10 cellular contexts compared by ENCODE assay signal in genomic region chr1:67060811-67061218, GRCh38. TPM values are rescaled to one million over a fixed set of nuclear protein-coding genes. Genes with fewer than 3 reads are reported as not detected.
DNase-seq lines count a peak whose midpoint lies in the region; FAIRE-seq and TF ChIP-seq lines count a peak whose summit lies in the region.
"Had no signal": no experiment of that assay in that cellular context is flagged by ENCODE, and none has a peak within 500 bp of the region (broad histone marks: within the 10 kb centered on the region; RNA-seq: fewer than 3 reads in every experiment).

No MANE protein-coding gene starts in this region.

- no peaks in the 10 kb centered on the region for H3K9me3 ChIP-seq in mesodermal cell (ENCODE audit: control insufficient read depth, low read length)

- TF ChIP-seq CTCF in BJ (IDR thresholded peaks at IDR 0.05; ENCODE audit: insufficient read depth, low read depth, low read length) (no peak), NB4 (IDR thresholded peaks at IDR 0.05; ENCODE audit: low read depth, low read length) (no peak), chondrocyte (IDR thresholded peaks at IDR 0.05) (no peak)

- no peak overlapping the region for H3K4me3 ChIP-seq in BJ (ENCODE audit: low read depth, low read length)
- no peak overlapping the region for H3K4me3 ChIP-seq in NB4 (ENCODE audit: low read depth, low read length)
- H3K4me3 ChIP-seq in mesodermal cell (ENCODE audit: extremely low read depth, insufficient read depth, low read length, poor library complexity, severe bottlenecking), result no peak overlapping the region

- TF ChIP-seq POLR2A in NB4 (IDR thresholded peaks at IDR 0.05; ENCODE audit: extremely low read depth, insufficient read length), result no peak

- no peak for FAIRE-seq in GM19239 (lab: Jason Lieb, UNC)

- CTCF ChIA-PET in BJ (lab: Yijun Ruan, JAX), result interaction anchor here (0.6 to 1.5 kb wide), 4 partner anchors 13 to 244 kb away, joined by 3 to 6 read pairs (median 4); no protein-coding TSS in a partner anchor

- H3K36me3 Mint-ChIP-seq in chondrocyte (ENCODE audit: low read depth), result no peaks in the 10 kb centered on the region

- DNase-seq in BJ (ENCODE audit: low read depth) (peak; percentile 92), NB4 (ENCODE audit: low read depth) (peak; percentile 13), chondrocyte (ENCODE audit: low spot score) (no peak), GM19239 (ENCODE audit: insufficient read length, low spot score) (no peak), cerebellum (ENCODE audit: low spot score) (no peak), NCI-H1417 treated with DMSO at 0.1 percent for 48 hours (lab: John Stamatoyannopoulos, UW) (no peak), globus pallidus (ENCODE audit: low spot score) (no peak)
- DNase-seq: KG1, NCI-H748 treated with DMSO at 0.1 percent for 48 hours had no signal

- POLR2A ChIA-PET in BJ (lab: Charles Lee), result no interaction called here

- no peaks in the 10 kb centered on the region for H3K27me3 Mint-ChIP-seq in chondrocyte (ENCODE audit: low read depth)

- H3K4me3 Mint-ChIP-seq in chondrocyte (ENCODE audit: unreplicated experiment), result no peak overlapping the region

- H3K27ac ChIP-seq in mesodermal cell (ENCODE audit: low read depth, low read length, severe bottlenecking), result peak overlapping the region; percentile 56

- 50% methylated on average over 1 of the region's 2 CpGs; no CpG with 5 or more reads in 1 of the 2 experiments for WGBS in mesodermal cell (ENCODE audit: insufficient coverage in 2 of 2), 2 experiments

- peak overlapping the region; percentile 92 for H3K27ac Mint-ChIP-seq in chondrocyte (ENCODE audit: unreplicated experiment)

- H3K36me3 ChIP-seq in BJ (ENCODE audit: control insufficient read depth, insufficient read depth, low read length) (no peaks in the 10 kb centered on the region), mesodermal cell (ENCODE audit: control insufficient read depth, insufficient read depth, low read length) (no peaks in the 10 kb centered on the region)

- H3K27me3 ChIP-seq in BJ (ENCODE audit: control insufficient read depth, insufficient read depth, low read length), result no peaks in the 10 kb centered on the region

- H3K4me1 Mint-ChIP-seq in chondrocyte (ENCODE audit: low read depth), result peaks cover 15% of the 10 kb centered on the region

- H3K4me1 ChIP-seq in mesodermal cell (ENCODE audit: control insufficient read depth, insufficient read depth, low read length, poor library complexity, severe bottlenecking), result peaks cover 16% of the 10 kb centered on the region

- H3K9me3 Mint-ChIP-seq in chondrocyte (ENCODE audit: low read depth), result no peaks in the 10 kb centered on the region

RNA-seq across cellular contexts. Expression of gene SLC35D1, which starts 6.9 kb away (rescaled TPM):
- polyA plus RNA-seq in BJ (2011; rRNA removed), result 9.0 and 15.8 TPM in 2 replicates
- 8.1 and 9.8 TPM in 2 replicates for polyA minus RNA-seq in BJ (2011; rRNA and poly(A)+ RNA removed)
- total RNA-seq in chondrocyte (9.2 to 14.8 TPM (median 9.3 TPM) in 3 replicates), cerebellum (14.2 TPM)
- polyA plus RNA-seq in mesodermal cell (2013, experiment 1 of 2), result 4.6 TPM
- 5.5 TPM for polyA plus RNA-seq in mesodermal cell (2013, experiment 2 of 2)

Comparison
In these comparisons a context has a peak if more than half of its experiments do, and no peak if none do; other contexts are left out.
1. DNase-seq: peak in BJ (single experiment) and NB4 (single experiment); none in chondrocyte (single experiment), GM19239 (single experiment), cerebellum (single experiment), NCI-H1417 treated with DMSO at 0.1 percent for 48 hours (single experiment) and globus pallidus (single experiment).